In genomic region chr1:37434292-37434907, GRCh38 we compare ENCODE assay signal across 8 cellular contexts. TPM values are rescaled to one million over a fixed set of nuclear protein-coding genes. Genes with fewer than 3 reads are reported as not detected.
A peak's percentile ranks its signal among the peaks of the same experiment; 100 is the strongest.
DNase-seq lines count a peak whose midpoint lies in the region; ATAC-seq and TF ChIP-seq lines count a peak whose summit lies in the region.

No MANE protein-coding gene starts in this region.

- no peaks in the 10 kb centered on the region for H3K4me1 ChIP-seq in uterus

- TF ChIP-seq CTCF in glutamatergic neuron (IDR thresholded peaks at IDR 0.05; ENCODE audit: partially characterized antibody, unreplicated experiment) (peak; percentile 94), progenitor cell of endocrine pancreas (IDR thresholded peaks at IDR 0.05; ENCODE audit: unreplicated experiment) (peak; percentile 94), uterus (IDR thresholded peaks at IDR 0.05) (peak; percentile 61 to 88 (median 78))

- ATAC-seq in GM19463 (IDR thresholded peaks at IDR 0.05; ENCODE audit: unreplicated experiment), result no peak

- H3K27me3 Mint-ChIP-seq in glutamatergic neuron (ENCODE audit: unreplicated experiment), result peaks cover 7% of the 10 kb centered on the region
- H3K27me3 Mint-ChIP-seq in progenitor cell of endocrine pancreas, result peaks cover 34% of the 10 kb centered on the region

- H3K9me3 Mint-ChIP-seq in glutamatergic neuron (ENCODE audit: unreplicated experiment) (peaks cover 3% of the 10 kb centered on the region), progenitor cell of endocrine pancreas (ENCODE audit: low read depth) (no peaks in the 10 kb centered on the region)

- intact Hi-C loops in uterus (cut with DNase I; ENCODE audit: low total_unique reads), result no loop called here

- peaks cover 0 to 4% of the 10 kb centered on the region in 2 donors for H3K27me3 ChIP-seq in uterus

- H3K36me3 ChIP-seq in uterus, result no peaks in the 10 kb centered on the region

- no peak overlapping the region for H3K27ac Mint-ChIP-seq in glutamatergic neuron (ENCODE audit: unreplicated experiment)
- H3K27ac Mint-ChIP-seq in progenitor cell of endocrine pancreas, result no peak overlapping the region

- H3K4me3 ChIP-seq in Jurkat, Clone E6-1 (ENCODE audit: low read length), result no peak overlapping the region
- no peak overlapping the region for H3K4me3 ChIP-seq in uterus

- H3K9me3 ChIP-seq in uterus, result no peaks in the 10 kb centered on the region

- H3K4me3 Mint-ChIP-seq in glutamatergic neuron (ENCODE audit: unreplicated experiment) (no peak overlapping the region), progenitor cell of endocrine pancreas (ENCODE audit: low read depth) (no peak overlapping the region)

- peak; percentile 74 for DNase-seq in Daoy (ENCODE audit: low read depth)
- peak; percentile 32 for DNase-seq in Jurkat, Clone E6-1 (ENCODE audit: low read depth, low spot score)
- DNase-seq in SK-MEL-5 (ENCODE audit: low read depth, low spot score), result peak; percentile 59
- DNase-seq in activated gamma-delta T cell treated with anti-CD3 and anti-CD28 coated beads, Interleukin-2, amount 50 U/mL, for 16 hours (ENCODE audit: low read depth), result peak; percentile 60
- peak; percentile 91 for DNase-seq in glutamatergic neuron
- DNase-seq in progenitor cell of endocrine pancreas (ENCODE audit: low spot score, unreplicated experiment), result peak; percentile 75
- DNase-seq in uterus, result peak in 1 of 2 donors; percentile 57

- no peak for TF ChIP-seq POLR2A in uterus (IDR thresholded peaks at IDR 0.05)

- peaks cover 17% of the 10 kb centered on the region for H3K4me1 Mint-ChIP-seq in glutamatergic neuron (ENCODE audit: low read depth, unreplicated experiment)
- H3K4me1 Mint-ChIP-seq in progenitor cell of endocrine pancreas (ENCODE audit: low read depth), result no peaks in the 10 kb centered on the region

- in situ Hi-C loops in SK-MEL-5 (cut with HindIII; ENCODE audit: low pct_unique_long_range_greater_than_20kb, low sequenced_read_pairs), result no loop called here

- H3K36me3 Mint-ChIP-seq in glutamatergic neuron (ENCODE audit: unreplicated experiment), result no peaks in the 10 kb centered on the region
- no peaks in the 10 kb centered on the region for H3K36me3 Mint-ChIP-seq in progenitor cell of endocrine pancreas (ENCODE audit: insufficient read depth)

- no peak overlapping the region for H3K27ac ChIP-seq in uterus

RNA-seq across cellular contexts. Expression of gene ZC3H12A, which starts 40.0 kb away (rescaled TPM):
- total RNA-seq in Daoy (2014; rRNA removed; shearing (Covaris generic)), result 15.2 and 18.1 TPM in 2 replicates
- polyA plus RNA-seq in Jurkat, Clone E6-1 (2012; ENCODE audit: insufficient read depth, insufficient read length), result 8.0 TPM
- total RNA-seq in SK-MEL-5 (2014; rRNA removed; shearing (Covaris generic)), result 1.5 and 3.4 TPM in 2 replicates
- polyA plus RNA-seq in SK-MEL-5 (2015; cell fraction: cytosol; rRNA removed), result 3.3 and 4.0 TPM in 2 replicates
- 9.5 and 11.5 TPM in 2 replicates for polyA plus RNA-seq in SK-MEL-5 (2015; cell fraction: nucleus; rRNA removed)
- total RNA-seq in glutamatergic neuron (ENCODE audit: unreplicated experiment) (1.3 TPM), progenitor cell of endocrine pancreas (3.0 TPM in 2 replicates), uterus (10 to 100 TPM in 1 of 4 donors, 1 to 10 TPM in 3; 2.5 to 11.5 (median 8.5) TPM)
